In genomic region chr14:95021588-95021987, GRCh38 we compare ENCODE assay signal across 22 cellular contexts.
"Had no signal": no experiment of that assay in that cellular context is flagged by ENCODE, and none has a peak within 500 bp of the region (broad histone marks: within the 10 kb centered on the region; RNA-seq: fewer than 3 reads in every experiment).

No MANE protein-coding gene starts in this region.

- H3K27me3 Mint-ChIP-seq: activated CD4-positive, alpha-beta T cell treated with anti-CD3 and anti-CD28 coated beads, Interleukin-2, amount 10 ng/mL, durations not matched to agents 24 days and 14 days; activated CD8-positive, alpha-beta T cell treated with anti-CD3 and anti-CD28 coated beads for 36 hours; type B pancreatic cell had no signal

- H3K27ac Mint-ChIP-seq: activated CD4-positive, alpha-beta T cell treated with anti-CD3 and anti-CD28 coated beads, Interleukin-2, amount 10 ng/mL, durations not matched to agents 24 days and 14 days; activated CD8-positive, alpha-beta memory T cell treated with anti-CD3 and anti-CD28 coated beads, Interleukin-2, amount 10 ng/mL, durations not matched to agents 7 days and 5 days; activated CD8-positive, alpha-beta T cell treated with anti-CD3 and anti-CD28 coated beads for 36 hours; activated naive CD4-positive, alpha-beta T cell treated with anti-CD3 and anti-CD28 coated beads, Interleukin-2, amount 10 ng/mL, durations not matched to agents 7 days and 5 days; natural killer cell; progenitor cell of endocrine pancreas; T-helper 1 cell treated with Interleukin-12 subunit alpha and Interleukin-12 subunit beta and Interleukin-4 antibody, amounts not matched to agents 30 μg/mL and 1 μg/mL, for 36 hours; type B pancreatic cell had no signal

- H3K4me3 Mint-ChIP-seq: activated CD4-positive, alpha-beta T cell treated with anti-CD3 and anti-CD28 coated beads, Interleukin-2, amount 10 ng/mL, durations not matched to agents 24 days and 14 days; activated CD8-positive, alpha-beta memory T cell treated with anti-CD3 and anti-CD28 coated beads, Interleukin-2, amount 10 ng/mL, durations not matched to agents 7 days and 5 days; activated CD8-positive, alpha-beta T cell treated with anti-CD3 and anti-CD28 coated beads for 36 hours; activated naive CD4-positive, alpha-beta T cell treated with anti-CD3 and anti-CD28 coated beads, Interleukin-2, amount 10 ng/mL, durations not matched to agents 7 days and 5 days; natural killer cell; T-helper 1 cell treated with Interleukin-12 subunit alpha and Interleukin-12 subunit beta and Interleukin-4 antibody, amounts not matched to agents 30 μg/mL and 1 μg/mL, for 36 hours; type B pancreatic cell had no signal

- H3K36me3 Mint-ChIP-seq: activated CD8-positive, alpha-beta memory T cell treated with anti-CD3 and anti-CD28 coated beads, Interleukin-2, amount 10 ng/mL, durations not matched to agents 7 days and 5 days; activated naive CD4-positive, alpha-beta T cell treated with anti-CD3 and anti-CD28 coated beads, Interleukin-2, amount 10 ng/mL, durations not matched to agents 7 days and 5 days; natural killer cell; type B pancreatic cell had no signal

- H3K9me3 Mint-ChIP-seq: activated CD4-positive, alpha-beta T cell treated with anti-CD3 and anti-CD28 coated beads, Interleukin-2, amount 10 ng/mL, durations not matched to agents 24 days and 14 days; natural killer cell; T-helper 1 cell treated with Interleukin-12 subunit alpha and Interleukin-12 subunit beta and Interleukin-4 antibody, amounts not matched to agents 30 μg/mL and 1 μg/mL, for 36 hours had no signal

- ATAC-seq: activated CD8-positive, alpha-beta memory T cell treated with anti-CD3 and anti-CD28 coated beads, Interleukin-2, amount 10 ng/mL, durations not matched to agents 7 days and 5 days; activated CD8-positive, alpha-beta T cell treated with anti-CD3 and anti-CD28 coated beads for 36 hours; natural killer cell had no signal

- H3K4me1 Mint-ChIP-seq: activated CD4-positive, alpha-beta T cell treated with anti-CD3 and anti-CD28 coated beads, Interleukin-2, amount 10 ng/mL, durations not matched to agents 24 days and 14 days; natural killer cell had no signal

- H3K4me1 ChIP-seq: left ventricle myocardium inferior had no signal

- DNase-seq: activated CD4-positive, alpha-beta T cell treated with anti-CD3 and anti-CD28 coated beads, Interleukin-2, amount 10 ng/mL, durations not matched to agents 24 days and 14 days; activated CD8-positive, alpha-beta memory T cell treated with anti-CD3 and anti-CD28 coated beads, Interleukin-2, amount 10 ng/mL, durations not matched to agents 7 days and 5 days; activated CD8-positive, alpha-beta T cell treated with anti-CD3 and anti-CD28 coated beads for 36 hours; activated effector memory CD4-positive, alpha-beta T cell treated with anti-CD3 and anti-CD28 coated beads, Interleukin-2, amount 50 U/mL, for 16 hours; activated naive CD4-positive, alpha-beta T cell treated with anti-CD3 and anti-CD28 coated beads, Interleukin-2, amount 10 ng/mL, durations not matched to agents 7 days and 5 days; activated T-cell treated with anti-CD3 and anti-CD28 coated beads for 4 hours; amygdala; cerebellar nuclear complex; foreskin fibroblast; kidney glomerular epithelial cell; left ventricle myocardium inferior; midbrain; natural killer cell; retina; stimulated activated CD4-positive, alpha-beta T cell treated with anti-CD3 and anti-CD28 coated beads, Interleukin-4, amount 100 ng/mL, for 1 hour; stimulated activated naive CD4-positive, alpha-beta T cell treated with Interleukin-2 at 50 U/mL for 16 hours had no signal

- H3K4me3 ChIP-seq: coronary artery, left ventricle myocardium inferior, thoracic aorta had no signal

- H3K36me3 ChIP-seq: left ventricle myocardium inferior, thoracic aorta had no signal

- H3K27ac ChIP-seq: coronary artery, epithelial cell of prostate, left ventricle myocardium inferior, thoracic aorta had no signal
